In the genomic region with DNA sequence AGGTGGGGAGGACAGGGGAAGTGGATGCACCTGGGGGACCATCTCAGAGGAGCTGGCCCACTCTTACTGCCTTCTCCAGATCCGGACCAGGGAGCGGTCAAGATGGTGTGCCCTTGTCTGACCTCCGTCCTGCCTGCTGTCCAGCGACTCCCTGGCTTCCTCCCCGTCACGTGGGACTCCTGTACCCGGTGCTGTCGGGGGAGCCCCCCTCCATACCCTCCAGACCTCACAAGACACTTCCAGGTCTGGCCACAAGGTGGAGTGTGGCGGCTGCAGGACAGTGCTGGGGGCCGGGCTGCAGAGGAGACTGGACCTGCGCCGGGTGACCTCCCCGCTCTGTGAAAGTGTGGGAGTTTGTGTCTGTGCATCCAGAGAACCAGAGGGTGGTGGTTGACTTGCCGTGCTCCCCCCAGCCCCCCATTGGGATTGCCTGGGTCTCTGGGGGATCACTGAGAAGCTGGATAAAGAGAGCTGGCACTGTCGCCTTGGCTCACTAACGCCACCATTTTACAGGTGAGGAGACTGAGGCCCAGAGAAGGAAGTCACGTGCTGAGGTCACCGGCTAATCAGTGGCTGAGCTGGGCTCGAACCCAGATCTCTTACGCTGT, we compare ENCODE assay signal across 8 cellular contexts. TPM values are rescaled to one million over a fixed set of nuclear protein-coding genes. Genes with fewer than 3 reads are reported as not detected.
DNase-seq lines count a peak whose midpoint lies in the region; ATAC-seq and TF ChIP-seq lines count a peak whose summit lies in the region.

No MANE protein-coding gene starts in this region.

- H3K27me3 Mint-ChIP-seq in natural killer cell (ENCODE audit: low read depth in 2 of 2), result peaks cover 0 to 16% of the 10 kb centered on the region in 2 donors

- ATAC-seq in HG02798 (IDR thresholded peaks at IDR 0.05; ENCODE audit: poor library complexity, unreplicated experiment), result peak; percentile 69
- peak; percentile 62 to 75 (median 74) for ATAC-seq in natural killer cell

- peak; percentile 71 for TF ChIP-seq CTCF in natural killer cell (IDR thresholded peaks at IDR 0.05)
- peak; percentile 63 to 90 (median 89) for TF ChIP-seq CTCF in thyroid gland (IDR thresholded peaks at IDR 0.05)

- intact Hi-C loops in natural killer cell (cut with micrococcal nuclease), result loop anchor here (1.0 to 10.0 kb wide), 3 partner anchors 31 to 529 kb away; a partner anchor contains a TSS
- intact Hi-C loops in thyroid gland (cut with DNase I), result loop anchor here (5.0 kb wide), 1 partner anchor 33 kb away; no protein-coding TSS in a partner anchor

- DNase-seq in NCI-H1105 treated with DMSO at 0.1 percent for 48 hours (lab: John Stamatoyannopoulos, UW) (peak; percentile 27), NCI-H1105 (lab: John Stamatoyannopoulos, UW) (no peak), NCI-H774 (lab: John Stamatoyannopoulos, UW) (peak; percentile 79), erythroblast (lab: John Stamatoyannopoulos, UW) (peak; percentile 80 to 86), natural killer cell (peak; percentile 44), thyroid gland (peak; percentile 83)
- DNase-seq in activated CD8-positive, alpha-beta memory T cell treated with anti-CD3 and anti-CD28 coated beads, Interleukin-2, amount 50 U/mL, for 48 hours, result peak; percentile 86

- peaks cover 0 to 9% of the 10 kb centered on the region in 2 donors for H3K4me1 Mint-ChIP-seq in natural killer cell

- H3K27me3 ChIP-seq in thyroid gland, result no peaks in the 10 kb centered on the region

- H3K36me3 Mint-ChIP-seq in natural killer cell, result no peaks in the 10 kb centered on the region

- H3K4me3 Mint-ChIP-seq in natural killer cell, result no peak overlapping the region

- peak overlapping the region in 2 of 3 donors; percentile 83 to 86 for H3K27ac ChIP-seq in thyroid gland

- 23 to 36% methylated on average over 14 of the region's 20 CpGs for WGBS in thyroid gland, 2 donors

- H3K27ac Mint-ChIP-seq in natural killer cell, result no peak overlapping the region

- no peaks in the 10 kb centered on the region for H3K9me3 Mint-ChIP-seq in natural killer cell

- H3K4me1 ChIP-seq in thyroid gland, result peaks cover 31 to 68% of the 10 kb centered on the region in 2 donors

- H3K9me3 ChIP-seq in thyroid gland, result no peaks in the 10 kb centered on the region

- no peak overlapping the region for H3K4me3 ChIP-seq in thyroid gland (replicated peaks in 1 of 3)

- TF ChIP-seq POLR2A in erythroblast (IDR thresholded peaks at IDR 0.05; ENCODE audit: low read length) (no peak), thyroid gland (IDR thresholded peaks at IDR 0.05) (no peak)

- H3K36me3 ChIP-seq in thyroid gland, result no peaks in the 10 kb centered on the region

RNA-seq across cellular contexts. Expression of a gene that starts 1.9 kb away (rescaled TPM):
- total RNA-seq in natural killer cell, result not detected
- under 1 TPM in 1 of 4 donors, not detected in 3; 0.11 TPM for total RNA-seq in thyroid gland
